In the genomic region with DNA sequence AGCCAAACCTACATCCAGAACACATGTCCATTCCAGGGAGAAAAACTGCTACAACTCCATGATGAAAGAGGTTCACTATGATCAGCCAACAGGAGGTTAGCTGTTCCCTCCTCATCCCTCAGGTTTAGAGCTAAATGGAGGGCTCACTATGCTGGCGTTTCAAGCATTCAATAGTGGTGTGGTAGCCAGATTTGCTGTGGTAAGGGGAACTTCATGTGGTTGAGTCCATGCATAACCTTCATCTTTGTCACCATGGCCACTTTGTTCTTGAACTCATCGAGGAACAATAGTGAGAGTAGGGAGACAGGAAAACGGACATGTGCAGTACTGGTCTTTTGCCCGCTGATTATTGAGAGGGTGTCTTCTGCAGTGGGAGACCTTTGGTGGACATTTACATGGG, we compare ENCODE assay signal across 34 cellular contexts.
"Had no signal": no experiment of that assay in that cellular context is flagged by ENCODE, and none has a peak within 500 bp of the region (broad histone marks: within the 10 kb centered on the region; RNA-seq: fewer than 3 reads in every experiment).

No MANE protein-coding gene starts in this region.

- H3K27ac ChIP-seq: KMS-11 had no signal

- H3K4me2 ChIP-seq: KMS-11 had no signal

- H3K36me3 ChIP-seq: MG63 had no signal

- H3K4me3 ChIP-seq: MG63 had no signal

- DNase-seq: Karpas-422, Kasumi-1, KG1, MG63, MM.1S, MV-4-11, NCI-H1048, NCI-H1092, NCI-H1092 treated with DMSO at 0.1 percent for 48 hours, NCI-H1105, NCI-H1105 treated with DMSO at 0.1 percent for 48 hours, NCI-H1417, NCI-H1417 treated with DMSO at 0.1 percent for 48 hours, NCI-H1436, NCI-H1436 treated with DMSO at 0.1 percent for 48 hours, NCI-H146, NCI-H1694, NCI-H1694 treated with DMSO at 0.1 percent for 48 hours, NCI-H187, NCI-H187 treated with DMSO at 0.1 percent for 48 hours, NCI-H1930, NCI-H2029, NCI-H2029 treated with DMSO at 0.1 percent for 48 hours, NCI-H2081, NCI-H2081 treated with DMSO at 0.1 percent for 48 hours, NCI-H2107, NCI-H2171, NCI-H2171 treated with DMSO at 0.1 percent for 48 hours, NCI-H2227 treated with DMSO at 0.1 percent for 48 hours, NCI-H226, NCI-H345, NCI-H446, NCI-H446 treated with DMSO at 0.1 percent for 48 hours had no signal

- H3K9me3 ChIP-seq: MG63 had no signal

- H3K27me3 ChIP-seq: MG63 had no signal

- H3K9ac ChIP-seq: KMS-11 had no signal
